In genomic region chr3:32821686-32822296, GRCh38 we compare ENCODE assay signal across 16 cellular contexts. TPM values are rescaled to one million over a fixed set of nuclear protein-coding genes. Genes with fewer than 3 reads are reported as not detected.
DNase-seq lines count a peak whose midpoint lies in the region; ATAC-seq and TF ChIP-seq lines count a peak whose summit lies in the region.
"Had no signal": no experiment of that assay in that cellular context is flagged by ENCODE, and none has a peak within 500 bp of the region (broad histone marks: within the 10 kb centered on the region; RNA-seq: fewer than 3 reads in every experiment).

No MANE protein-coding gene starts in this region.

- ATAC-seq in Right ventricle myocardium superior (ENCODE audit: poor library complexity) (peak; percentile 29), Right ventricle myocardium inferior (no peak), mucosa of descending colon (peak; percentile 65), upper lobe of left lung (ENCODE audit: low FRiP score in 2 of 2) (no peak), GM19324 (IDR thresholded peaks at IDR 0.05; ENCODE audit: low FRiP score, unreplicated experiment) (no peak)
- ATAC-seq: activated T-cell treated with anti-CD3 and anti-CD28 coated beads, Interleukin-2, amount 50 U/mL, for 4 hours; HCT116; T-helper 17 cell had no signal

- TF ChIP-seq CTCF in mucosa of descending colon (IDR thresholded peaks at IDR 0.05) (no peak), upper lobe of left lung (IDR thresholded peaks at IDR 0.05) (no peak)

- TF ChIP-seq EP300 in upper lobe of left lung (IDR thresholded peaks at IDR 0.05) = no peak

- WGBS in iPS DF 6.9 (ENCODE audit: insufficient coverage, insufficient read length) = no CpG with 5 or more reads among the region's 44 CpGs
- WGBS in upper lobe of left lung, 2 donors = 25 to 43% methylated on average over 39 to 44 of the region's 44 CpGs

- H3K36me3 ChIP-seq in iPS DF 6.9 (ENCODE audit: control insufficient read depth, insufficient read depth, low read length) (peaks cover 30% of the 10 kb centered on the region), mucosa of descending colon (ENCODE audit: low read depth) (no peaks in the 10 kb centered on the region), upper lobe of left lung (no peaks in the 10 kb centered on the region)
- H3K36me3 ChIP-seq: suprapubic skin had no signal

- peak in 1 of 4 donors; percentile 27 for TF ChIP-seq POLR2A in upper lobe of left lung (IDR thresholded peaks at IDR 0.05)

- H3K27me3 ChIP-seq in iPS DF 6.9 (ENCODE audit: control insufficient read depth, insufficient read depth, low read length) (no peaks in the 10 kb centered on the region), upper lobe of left lung (peaks cover 0 to 24% (median 12%) of the 10 kb centered on the region in 4 donors)

- H3K4me3 ChIP-seq in iPS DF 6.9 (ENCODE audit: low read length) = peak overlapping the region; percentile 99
- no peak overlapping the region for H3K4me3 ChIP-seq in mucosa of descending colon
- H3K4me3 ChIP-seq in upper lobe of left lung = peak overlapping the region in 3 of 4 donors; percentile 17 to 33 (median 29)
- H3K4me3 ChIP-seq: suprapubic skin had no signal

- H3K4me1 ChIP-seq in iPS DF 6.9 (ENCODE audit: control insufficient read depth, insufficient read depth, low read length) (peaks cover 3% of the 10 kb centered on the region; the same call in 1 of the 2 replicates), mucosa of descending colon (ENCODE audit: low read depth) (peaks cover 9% of the 10 kb centered on the region), upper lobe of left lung (peaks cover 12 to 39% (median 17%) of the 10 kb centered on the region in 4 donors)

- DNase-seq in Right ventricle myocardium superior (no peak), Right ventricle myocardium inferior (ENCODE audit: missing footprints) (no peak), iPS DF 6.9 (ENCODE audit: low read depth, low spot score) (no peak), mucosa of descending colon (no peak), upper lobe of left lung (peak; percentile 26 to 88), NOMO-1 (lab: John Stamatoyannopoulos, UW; ENCODE audit: unreplicated experiment in 2 of 2) (no peak), glomerular visceral epithelial cell (ENCODE audit: extremely low spot score) (no peak)
- DNase-seq: activated CD4-positive, alpha-beta T cell treated with anti-CD3 and anti-CD28 coated beads, Interleukin-2, amount 10 ng/mL, durations not matched to agents 24 days and 14 days; activated T-cell treated with anti-CD3 and anti-CD28 coated beads, Interleukin-2, amount 50 U/mL, for 4 hours; dorsolateral prefrontal cortex; NCI-H1092; NCI-H345; T-helper 17 cell had no signal

- H3K27ac ChIP-seq in iPS DF 6.9 (ENCODE audit: low read length) = no peak overlapping the region
- peak overlapping the region; percentile 36 to 79 (median 67) for H3K27ac ChIP-seq in upper lobe of left lung
- H3K27ac ChIP-seq: dorsolateral prefrontal cortex, suprapubic skin had no signal

- intact Hi-C loops in Right ventricle myocardium superior (cut with DNase I) (no loop called here), Right ventricle myocardium inferior (cut with DNase I) (no loop called here), mucosa of descending colon (cut with DNase I, micrococcal nuclease) (no loop called here)

- no peaks in the 10 kb centered on the region for H3K9me3 ChIP-seq in iPS DF 6.9 (ENCODE audit: control insufficient read depth, insufficient read depth, low read length)
- H3K9me3 ChIP-seq in mucosa of descending colon = no peaks in the 10 kb centered on the region
- no peaks in the 10 kb centered on the region for H3K9me3 ChIP-seq in upper lobe of left lung
- H3K9me3 ChIP-seq: suprapubic skin had no signal

RNA-seq across cellular contexts. Expression of gene TRIM71, which starts 4.0 kb away (rescaled TPM):
- total RNA-seq in Right ventricle myocardium superior = not detected
- total RNA-seq in Right ventricle myocardium inferior = not detected
- total RNA-seq in mucosa of descending colon = not detected
- 1 to 10 TPM; 2.2 to 7.3 (median 3.8) TPM for total RNA-seq in upper lobe of left lung
- total RNA-seq: suprapubic skin had no signal

Comparison
In these comparisons a context has a peak if more than half of its experiments do, and no peak if none do; other contexts are left out.
1. ATAC-seq: peak in Right ventricle myocardium superior (single experiment) and mucosa of descending colon (single experiment); none in Right ventricle myocardium inferior (single experiment), upper lobe of left lung (0 of 2) and GM19324 (single experiment).
2. DNase-seq: peak in upper lobe of left lung (2 of 2); none in Right ventricle myocardium superior (single experiment), Right ventricle myocardium inferior (single experiment), iPS DF 6.9 (single experiment), mucosa of descending colon (0 of 3), NOMO-1 (0 of 2) and glomerular visceral epithelial cell (single experiment).